In the genomic region with DNA sequence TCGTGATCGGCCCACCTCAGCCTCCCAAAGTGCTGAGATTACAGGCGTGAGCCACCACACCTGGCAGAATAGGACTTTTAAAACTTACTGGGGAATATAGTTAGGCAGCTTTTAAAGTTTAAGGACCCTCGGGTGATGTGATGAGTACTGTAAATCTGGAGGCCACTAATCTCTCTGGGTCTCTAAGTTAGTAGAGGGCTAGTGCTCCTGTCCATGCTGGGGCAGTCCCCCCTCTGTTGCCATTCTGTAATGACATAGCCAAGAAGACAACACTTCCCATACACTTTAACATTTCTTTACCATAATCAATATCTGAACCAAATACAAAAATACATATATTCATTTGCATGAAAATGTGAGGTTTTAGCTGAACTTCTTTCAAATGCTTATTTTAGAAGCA, we compare ENCODE assay signal across 16 cellular contexts.
A peak's percentile ranks its signal among the peaks of the same experiment; 100 is the strongest.
DNase-seq lines count a peak whose midpoint lies in the region; ATAC-seq and TF ChIP-seq lines count a peak whose summit lies in the region.
"Had no signal": no experiment of that assay in that cellular context is flagged by ENCODE, and none has a peak within 500 bp of the region (broad histone marks: within the 10 kb centered on the region; RNA-seq: fewer than 3 reads in every experiment).

No MANE protein-coding gene starts in this region.

- peaks cover 52% of the 10 kb centered on the region for H3K36me3 Mint-ChIP-seq in activated CD8-positive, alpha-beta T cell treated with anti-CD3 and anti-CD28 coated beads, Interleukin-2, amount 10 ng/mL, durations not matched to agents 7 days and 5 days (ENCODE audit: low read depth)
- peaks cover 48% of the 10 kb centered on the region for H3K36me3 Mint-ChIP-seq in activated CD8-positive, alpha-beta T cell treated with anti-CD3 and anti-CD28 coated beads for 36 hours (ENCODE audit: low read depth)
- peaks cover 18% of the 10 kb centered on the region for H3K36me3 Mint-ChIP-seq in neural crest cell (ENCODE audit: low read depth)

- POLR2A ChIA-PET in activated CD8-positive, alpha-beta T cell treated with anti-CD3 and anti-CD28 coated beads, Interleukin-2, amount 10 ng/mL, durations not matched to agents 7 days and 5 days (lab: Charles Lee): interaction anchor here (0.7 kb wide), 1 partner anchor 30 kb away, joined by 3 read pairs; no protein-coding TSS in a partner anchor
- POLR2A ChIA-PET in activated CD8-positive, alpha-beta T cell treated with anti-CD3 and anti-CD28 coated beads for 36 hours (lab: Charles Lee): no interaction called here

- CTCF ChIA-PET in activated CD8-positive, alpha-beta T cell treated with anti-CD3 and anti-CD28 coated beads, Interleukin-2, amount 10 ng/mL, durations not matched to agents 7 days and 5 days (lab: Charles Lee): no interaction called here
- CTCF ChIA-PET in activated CD8-positive, alpha-beta T cell treated with anti-CD3 and anti-CD28 coated beads for 36 hours (lab: Charles Lee): no interaction called here

- no peaks in the 10 kb centered on the region for H3K27me3 Mint-ChIP-seq in activated CD8-positive, alpha-beta T cell treated with anti-CD3 and anti-CD28 coated beads, Interleukin-2, amount 10 ng/mL, durations not matched to agents 7 days and 5 days (ENCODE audit: low read depth)
- no peaks in the 10 kb centered on the region for H3K27me3 Mint-ChIP-seq in activated CD8-positive, alpha-beta T cell treated with anti-CD3 and anti-CD28 coated beads for 36 hours
- no peaks in the 10 kb centered on the region for H3K27me3 Mint-ChIP-seq in neural crest cell (ENCODE audit: low read depth)
- H3K27me3 Mint-ChIP-seq: CD4-positive, alpha-beta T cell; IgD-negative memory B cell had no signal

- H3K4me1 Mint-ChIP-seq in activated CD8-positive, alpha-beta T cell treated with anti-CD3 and anti-CD28 coated beads, Interleukin-2, amount 10 ng/mL, durations not matched to agents 7 days and 5 days (ENCODE audit: low read depth): peaks cover 5% of the 10 kb centered on the region
- no peaks in the 10 kb centered on the region for H3K4me1 Mint-ChIP-seq in activated CD8-positive, alpha-beta T cell treated with anti-CD3 and anti-CD28 coated beads for 36 hours (ENCODE audit: low read depth)
- peaks cover 12% of the 10 kb centered on the region for H3K4me1 Mint-ChIP-seq in neural crest cell

- no peak for ATAC-seq in activated CD8-positive, alpha-beta T cell treated with anti-CD3 and anti-CD28 coated beads, Interleukin-2, amount 10 ng/mL, durations not matched to agents 7 days and 5 days
- ATAC-seq in activated CD8-positive, alpha-beta T cell treated with anti-CD3 and anti-CD28 coated beads for 36 hours: no peak
- no peak for ATAC-seq in HG02588 (IDR thresholded peaks at IDR 0.05; ENCODE audit: unreplicated experiment)
- ATAC-seq: A549 had no signal

- TF ChIP-seq CTCF in activated CD8-positive, alpha-beta T cell treated with anti-CD3 and anti-CD28 coated beads for 36 hours (IDR thresholded peaks at IDR 0.05): no peak
- TF ChIP-seq CTCF in neural crest cell (conservative IDR thresholded peaks at IDR 0.05): no peak

- intact Hi-C loops in activated CD8-positive, alpha-beta T cell treated with anti-CD3 and anti-CD28 coated beads for 36 hours (cut with micrococcal nuclease): no loop called here

- DNase-seq in activated CD8-positive, alpha-beta T cell treated with anti-CD3 and anti-CD28 coated beads, Interleukin-2, amount 10 ng/mL, durations not matched to agents 7 days and 5 days: no peak
- DNase-seq in activated CD8-positive, alpha-beta T cell treated with anti-CD3 and anti-CD28 coated beads for 36 hours: no peak
- DNase-seq in dedifferentiated amniotic fluid mesenchymal stem cell (ENCODE audit: extremely low spot score) (peak; percentile 6), neural crest cell (ENCODE audit: low read depth, low spot score) (no peak), hippocampal formation (lab: John Stamatoyannopoulos, UW) (no peak)
- no peak for DNase-seq in activated CD4-positive, alpha-beta T cell treated with anti-CD3 and anti-CD28 coated beads, Interleukin-2, amount 50 U/mL, for 4 hours
- DNase-seq: AML-193; CD4-positive, alpha-beta T cell; DMS153; DMS79; GDM1; HCEC 1CT; KBM-7 had no signal

- H3K27ac Mint-ChIP-seq in activated CD8-positive, alpha-beta T cell treated with anti-CD3 and anti-CD28 coated beads, Interleukin-2, amount 10 ng/mL, durations not matched to agents 7 days and 5 days: peak overlapping the region; percentile 8
- no peak overlapping the region for H3K27ac Mint-ChIP-seq in activated CD8-positive, alpha-beta T cell treated with anti-CD3 and anti-CD28 coated beads for 36 hours
- peak overlapping the region; percentile 94 for H3K27ac Mint-ChIP-seq in neural crest cell (ENCODE audit: unreplicated experiment)
- H3K27ac Mint-ChIP-seq: CD4-positive, alpha-beta T cell; IgD-negative memory B cell had no signal

- no peak overlapping the region for H3K4me3 Mint-ChIP-seq in activated CD8-positive, alpha-beta T cell treated with anti-CD3 and anti-CD28 coated beads, Interleukin-2, amount 10 ng/mL, durations not matched to agents 7 days and 5 days
- no peak overlapping the region for H3K4me3 Mint-ChIP-seq in activated CD8-positive, alpha-beta T cell treated with anti-CD3 and anti-CD28 coated beads for 36 hours
- no peak overlapping the region for H3K4me3 Mint-ChIP-seq in neural crest cell
- H3K4me3 Mint-ChIP-seq: CD4-positive, alpha-beta T cell had no signal

- H3K9me3 Mint-ChIP-seq in activated CD8-positive, alpha-beta T cell treated with anti-CD3 and anti-CD28 coated beads, Interleukin-2, amount 10 ng/mL, durations not matched to agents 7 days and 5 days (ENCODE audit: insufficient read depth): no peaks in the 10 kb centered on the region
- no peaks in the 10 kb centered on the region for H3K9me3 Mint-ChIP-seq in activated CD8-positive, alpha-beta T cell treated with anti-CD3 and anti-CD28 coated beads for 36 hours
- no peaks in the 10 kb centered on the region for H3K9me3 Mint-ChIP-seq in neural crest cell
- H3K9me3 Mint-ChIP-seq: CD4-positive, alpha-beta T cell; IgD-negative memory B cell had no signal
